9 cellular contexts compared by ENCODE assay signal in genomic region chr11:1693327-1694063, GRCh38. TPM values are rescaled to one million over a fixed set of nuclear protein-coding genes. Genes with fewer than 3 reads are reported as not detected.
A peak's percentile ranks its signal among the peaks of the same experiment; 100 is the strongest.
DNase-seq lines count a peak whose midpoint lies in the region; ATAC-seq, FAIRE-seq and TF ChIP-seq lines count a peak whose summit lies in the region.
"Had no signal": no experiment of that assay in that cellular context is flagged by ENCODE, and none has a peak within 500 bp of the region (broad histone marks: within the 10 kb centered on the region; RNA-seq: fewer than 3 reads in every experiment).

No MANE protein-coding gene starts in this region.

- H3K56ac ChIP-seq in IMR-90 (ENCODE audit: extremely low read depth, insufficient read depth, low read length) = no peak overlapping the region

- H2BK15ac ChIP-seq in IMR-90 (ENCODE audit: low read depth, low read length) = no peak overlapping the region

- no peaks in the 10 kb centered on the region for H3K9me3 Mint-ChIP-seq in activated naive CD4-positive, alpha-beta T cell treated with anti-CD3 and anti-CD28 coated beads for 36 hours
- peaks cover 3% of the 10 kb centered on the region for H3K9me3 Mint-ChIP-seq in neural progenitor cell
- no peaks in the 10 kb centered on the region for H3K9me3 Mint-ChIP-seq in stimulated activated naive CD8-positive, alpha-beta T cell treated with anti-CD3 and anti-CD28 coated beads, Interleukin-15, amount 100 ng/mL, for 72 hours

- peak; percentile 82 for ATAC-seq in IMR-90 (ENCODE audit: low read depth)
- ATAC-seq in stimulated activated naive CD8-positive, alpha-beta T cell treated with anti-CD3 and anti-CD28 coated beads, Interleukin-15, amount 100 ng/mL, for 72 hours = peak; percentile 52
- no peak for ATAC-seq in GM21367 (IDR thresholded peaks at IDR 0.05; ENCODE audit: unreplicated experiment)

- H3K27ac ChIP-seq in IMR-90 (ENCODE audit: insufficient read depth, low read length) = no peak overlapping the region
- H3K27ac ChIP-seq in SJCRH30 = peak overlapping the region; percentile 48
- no peak overlapping the region for H3K27ac ChIP-seq in neural progenitor cell

- FAIRE-seq in frontal cortex (lab: Jason Lieb, UNC) = no peak

- no peak overlapping the region for H2BK5ac ChIP-seq in IMR-90 (ENCODE audit: low read depth, low read length, poor library complexity, severe bottlenecking)

- H3K23ac ChIP-seq in IMR-90 (ENCODE audit: low read depth, low read length) = no peak overlapping the region

- H3K79me1 ChIP-seq in IMR-90 (ENCODE audit: low read depth in 1 of 2, low read length in 2 of 2) = no peaks in the 10 kb centered on the region

- H3K4me1 ChIP-seq in IMR-90 (ENCODE audit: control insufficient read depth, insufficient read depth, low read length) = peaks cover 1% of the 10 kb centered on the region; the same call in 1 of the 2 replicates
- H3K4me1 ChIP-seq in SJCRH30 = peaks cover 10% of the 10 kb centered on the region
- H3K4me1 ChIP-seq in neural progenitor cell = peaks cover 5% of the 10 kb centered on the region

- peaks cover 9% of the 10 kb centered on the region for H3K27me3 Mint-ChIP-seq in activated naive CD4-positive, alpha-beta T cell treated with anti-CD3 and anti-CD28 coated beads for 36 hours (ENCODE audit: low read depth)
- H3K27me3 Mint-ChIP-seq in neural progenitor cell (ENCODE audit: insufficient read depth, low read depth) = peaks cover 14% of the 10 kb centered on the region
- peaks cover 55% of the 10 kb centered on the region for H3K27me3 Mint-ChIP-seq in stimulated activated naive CD8-positive, alpha-beta T cell treated with anti-CD3 and anti-CD28 coated beads, Interleukin-15, amount 100 ng/mL, for 72 hours

- peaks cover 57% of the 10 kb centered on the region for H3K27me3 ChIP-seq in IMR-90 (ENCODE audit: control insufficient read depth, insufficient read depth, low read length)
- peaks cover 3% of the 10 kb centered on the region; the same call in 1 of the 2 replicates for H3K27me3 ChIP-seq in SJCRH30
- H3K27me3 ChIP-seq in neural progenitor cell = peaks cover 9% of the 10 kb centered on the region

- H3K36me3 Mint-ChIP-seq in activated naive CD4-positive, alpha-beta T cell treated with anti-CD3 and anti-CD28 coated beads for 36 hours (ENCODE audit: low read depth) = no peaks in the 10 kb centered on the region
- H3K36me3 Mint-ChIP-seq in neural progenitor cell = no peaks in the 10 kb centered on the region

- H2BK120ac ChIP-seq in IMR-90 (ENCODE audit: low read depth, low read length) = no peak overlapping the region

- H3K9me3 ChIP-seq in IMR-90 (ENCODE audit: control insufficient read depth, insufficient read depth, low read length) = no peaks in the 10 kb centered on the region; the same call in 1 of the 2 replicates
- no peaks in the 10 kb centered on the region for H3K9me3 ChIP-seq in SJCRH30 (replicated peaks)
- H3K9me3 ChIP-seq in neural progenitor cell (ENCODE audit: low read depth) = no peaks in the 10 kb centered on the region

- POLR2A ChIA-PET in IMR-90 (lab: Charles Lee; ENCODE audit: unreplicated experiment) = no interaction called here

- H2BK20ac ChIP-seq in IMR-90 (ENCODE audit: low read depth, low read length) = no peak overlapping the region

- no peaks in the 10 kb centered on the region for H3K36me3 ChIP-seq in IMR-90 (ENCODE audit: control insufficient read depth, insufficient read depth, low read length)
- H3K36me3 ChIP-seq in SJCRH30 = no peaks in the 10 kb centered on the region
- H3K36me3 ChIP-seq in neural progenitor cell = no peaks in the 10 kb centered on the region

- dilution Hi-C loops in IMR-90 (cut with HindIII; ENCODE audit: low sequenced_read_pairs, unreplicated experiment) = no loop called here

- H3K4me1 Mint-ChIP-seq in activated naive CD4-positive, alpha-beta T cell treated with anti-CD3 and anti-CD28 coated beads for 36 hours (ENCODE audit: low read depth) = peaks cover 3% of the 10 kb centered on the region
- H3K4me1 Mint-ChIP-seq in neural progenitor cell = peaks cover 13% of the 10 kb centered on the region
- H3K4me1 Mint-ChIP-seq in stimulated activated naive CD8-positive, alpha-beta T cell treated with anti-CD3 and anti-CD28 coated beads, Interleukin-15, amount 100 ng/mL, for 72 hours = peaks cover 21% of the 10 kb centered on the region

- H3K9ac ChIP-seq in IMR-90 (ENCODE audit: low read depth, low read length) (peak overlapping the region; percentile 22), neural progenitor cell (no peak overlapping the region)

- H3K14ac ChIP-seq in IMR-90 (replicated peaks; ENCODE audit: low read depth, low read length) = no peak overlapping the region

- TF ChIP-seq CTCF in IMR-90 (conservative IDR thresholded peaks at IDR 0.05; ENCODE audit: low read depth, low read length) (peak; percentile 88), neural progenitor cell (IDR thresholded peaks at IDR 0.05) (peak; percentile 92)

- CTCF ChIA-PET in IMR-90 (lab: Yijun Ruan, JAX) = interaction anchor here (0.6 to 3.2 kb wide), 17 partner anchors 11 to 463 kb away, joined by 3 to 54 read pairs (median 4); partner anchors contain the start of genes H19 and SYT8
- CTCF ChIA-PET in activated naive CD4-positive, alpha-beta T cell treated with anti-CD3 and anti-CD28 coated beads for 36 hours (lab: Charles Lee) = interaction anchor here (0.6 to 5.6 kb wide), 47 partner anchors 11 to 461 kb away, joined by 3 to 232 read pairs (median 5); partner anchors contain the start of genes H19 and SYT8

- intact Hi-C loops in IMR-90 (cut with micrococcal nuclease) = loop anchor here (1.0 to 2.0 kb wide), 3 partner anchors 41 to 458 kb away; no protein-coding TSS in a partner anchor
- intact Hi-C loops in activated naive CD4-positive, alpha-beta T cell treated with anti-CD3 and anti-CD28 coated beads for 36 hours (cut with micrococcal nuclease) = loop anchor here (1.0 to 10.0 kb wide), 4 partner anchors 41 to 459 kb away; partner anchors contain the start of gene IFITM10

- DNase-seq in DMS153 (lab: John Stamatoyannopoulos, UW) (peak; percentile 51), IMR-90 (peak; percentile 55), SJCRH30 (peak; percentile 83 to 87), frontal cortex (ENCODE audit: low spot score in 2 of 2) (peak; percentile 84 to 91), neural progenitor cell (ENCODE audit: low spot score) (peak; percentile 85)
- DNase-seq in activated naive CD4-positive, alpha-beta T cell treated with anti-CD3 and anti-CD28 coated beads for 36 hours = peak; percentile 76
- peak; percentile 65 to 77 for DNase-seq in stimulated activated naive CD8-positive, alpha-beta T cell treated with anti-CD3 and anti-CD28 coated beads, Interleukin-15, amount 100 ng/mL, for 72 hours

- no TSS peak for BruUV-seq in IMR-90 (replicated peaks; lab: Mats Ljungman, UMichigan)

- peak overlapping the region; percentile 59 for H4K5ac ChIP-seq in IMR-90 (ENCODE audit: low read depth, low read length)

- H3K4me3 ChIP-seq in IMR-90 (ENCODE audit: insufficient read depth, low read depth, low read length) (no peak overlapping the region), SJCRH30 (peak overlapping the region; percentile 42), neural progenitor cell (peak overlapping the region; percentile 48)

- H4K20me1 ChIP-seq in IMR-90 (ENCODE audit: insufficient read depth, low read length) (no peaks in the 10 kb centered on the region), neural progenitor cell (ENCODE audit: low read depth) (no peaks in the 10 kb centered on the region)

- peak overlapping the region; percentile 14; the same call in 1 of the 2 replicates for H3K4ac ChIP-seq in IMR-90 (ENCODE audit: low read depth, low read length)

- no peaks in the 10 kb centered on the region for H3K79me2 ChIP-seq in neural progenitor cell (ENCODE audit: low read depth)

- peak overlapping the region; percentile 54; the same call in 1 of the 2 replicates for H3K4me2 ChIP-seq in IMR-90 (ENCODE audit: low read depth, low read length)
- H3K4me2 ChIP-seq in neural progenitor cell = peak overlapping the region; percentile 87

- TF ChIP-seq RAD21 in IMR-90 (IDR thresholded peaks at IDR 0.05; ENCODE audit: low read length) = peak; percentile 75

- peaks cover 3% of the 10 kb centered on the region for H3F3A ChIP-seq in neural progenitor cell (ENCODE audit: low read depth)

- H3K4me3 Mint-ChIP-seq in activated naive CD4-positive, alpha-beta T cell treated with anti-CD3 and anti-CD28 coated beads for 36 hours = peak overlapping the region; percentile 75
- H3K4me3 Mint-ChIP-seq in neural progenitor cell = peak overlapping the region; percentile 83
- peak overlapping the region; percentile 75 to 81 for H3K4me3 Mint-ChIP-seq in stimulated activated naive CD8-positive, alpha-beta T cell treated with anti-CD3 and anti-CD28 coated beads, Interleukin-15, amount 100 ng/mL, for 72 hours

- H4K91ac ChIP-seq in IMR-90 (ENCODE audit: insufficient read depth, low read depth, low read length) = no peak overlapping the region

- no peaks in the 10 kb centered on the region for H3K9me1 ChIP-seq in IMR-90 (ENCODE audit: insufficient read depth, low read length)

- no peak overlapping the region for H2AK5ac ChIP-seq in IMR-90 (ENCODE audit: low read depth, low read length)

- H3K27ac Mint-ChIP-seq in activated naive CD4-positive, alpha-beta T cell treated with anti-CD3 and anti-CD28 coated beads for 36 hours = no peak overlapping the region
- peak overlapping the region; percentile 97 for H3K27ac Mint-ChIP-seq in neural progenitor cell
- peak overlapping the region in 1 of 2 donors; percentile 74 for H3K27ac Mint-ChIP-seq in stimulated activated naive CD8-positive, alpha-beta T cell treated with anti-CD3 and anti-CD28 coated beads, Interleukin-15, amount 100 ng/mL, for 72 hours

- peak overlapping the region; percentile 72 to 81; a peak in 3 of 4 replicates for H4K8ac ChIP-seq in IMR-90 (ENCODE audit: low read depth in 2 of 2, low read length in 2 of 2)

- H3K18ac ChIP-seq in IMR-90 (ENCODE audit: low read depth, low read length) = no peak overlapping the region

- in situ Hi-C loops in IMR-90 (cut with MboI; ENCODE audit: low sequenced_read_pairs) = no loop called here

- 0% methylated on average over 1 of the region's 37 CpGs; no CpG with 5 or more reads in 1 of the 2 experiments for WGBS in IMR-90 (ENCODE audit: extremely low coverage in 2 of 2, insufficient read length in 1 of 2), 2 experiments

- no peak for TF ChIP-seq POLR2A in IMR-90 (IDR thresholded peaks at IDR 0.05; ENCODE audit: low read depth, low read length)

- peak overlapping the region; percentile 56 for H2AK9ac ChIP-seq in IMR-90 (replicated peaks; ENCODE audit: low read depth, low read length, poor library complexity)

- H2AFZ ChIP-seq in IMR-90 (replicated peaks; ENCODE audit: low read length, poor library complexity) = peak overlapping the region; percentile 87
- H2AFZ ChIP-seq in neural progenitor cell (replicated peaks) = peak overlapping the region; percentile 80

RNA-seq across cellular contexts. Expression of gene KRTAP5-6, which starts 3.5 kb away (rescaled TPM):
- total RNA-seq in IMR-90 (2012; rRNA removed) (not detected in 2 replicates), frontal cortex (not detected), neural progenitor cell (ENCODE audit: low replicate concordance) (not detected in 2 replicates)
- polyA plus RNA-seq in IMR-90 (2012; rRNA removed) = not detected in 2 replicates
- not detected in 2 replicates for polyA plus RNA-seq in IMR-90 (2012; cell fraction: cytosol; rRNA removed)
- not detected in 2 replicates for polyA plus RNA-seq in IMR-90 (2012; cell fraction: nucleus; rRNA removed; ENCODE audit: low replicate concordance)
- not detected in 2 replicates for total RNA-seq in SJCRH30 (2014; rRNA removed; shearing (Covaris generic))
- not detected for total RNA-seq in activated naive CD4-positive, alpha-beta T cell treated with anti-CD3 and anti-CD28 coated beads for 36 hours
- total RNA-seq: mononuclear cell had no signal

RNA-seq across cellular contexts. Expression of gene IFITM10, which starts 56.9 kb away (rescaled TPM):
- under 0.01 and 0.18 TPM in 2 replicates for total RNA-seq in IMR-90 (2012; rRNA removed)
- polyA plus RNA-seq in IMR-90 (2012; rRNA removed) = 0.15 and 0.59 TPM in 2 replicates
- polyA plus RNA-seq in IMR-90 (2012; cell fraction: cytosol; rRNA removed) = 0.08 and 0.32 TPM in 2 replicates
- polyA plus RNA-seq in IMR-90 (2012; cell fraction: nucleus; rRNA removed; ENCODE audit: low replicate concordance) = 0.68 and 1.2 TPM in 2 replicates
- total RNA-seq in SJCRH30 (2014; rRNA removed; shearing (Covaris generic)) = 0.18 and 0.23 TPM in 2 replicates
- total RNA-seq in activated naive CD4-positive, alpha-beta T cell treated with anti-CD3 and anti-CD28 coated beads for 36 hours = under 1 TPM; 0.22 to 0.31 TPM
- 0.41 TPM for total RNA-seq in frontal cortex
- total RNA-seq in neural progenitor cell (ENCODE audit: low replicate concordance) = 0.34 TPM in 1 of 2 replicates, not detected in the other
